Comparison of ENCODE assay signal across 23 cellular contexts in the genomic region with DNA sequence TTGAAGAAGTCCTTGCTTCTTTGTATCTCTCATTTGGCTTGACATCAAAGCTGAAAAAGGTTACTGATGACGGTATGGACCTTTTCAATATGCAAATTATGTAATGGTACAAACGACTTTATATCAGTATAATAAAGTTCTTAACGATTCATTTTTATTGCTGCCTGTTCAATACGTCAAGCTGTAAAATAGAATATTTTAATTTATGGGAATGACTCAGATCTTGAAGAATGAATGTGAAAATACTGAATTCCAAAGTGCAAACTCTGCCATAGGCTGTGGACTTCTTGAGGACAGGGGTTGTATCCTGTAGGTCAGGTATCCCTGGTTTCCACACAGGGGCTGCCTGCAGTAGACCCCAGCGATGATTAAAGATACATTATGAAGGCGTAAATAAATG.
DNase-seq lines count a peak whose midpoint lies in the region; ATAC-seq and TF ChIP-seq lines count a peak whose summit lies in the region.
"Had no signal": no experiment of that assay in that cellular context is flagged by ENCODE, and none has a peak within 500 bp of the region (broad histone marks: within the 10 kb centered on the region; RNA-seq: fewer than 3 reads in every experiment).

No MANE protein-coding gene starts in this region.

- H4K20me1 ChIP-seq in osteoblast (ENCODE audit: insufficient read depth, low read length) = no peaks in the 10 kb centered on the region

- H3K27ac Mint-ChIP-seq in HFFc6 = peak overlapping the region; percentile 78
- H3K27ac Mint-ChIP-seq: activated B cell treated with CpG ODN at 0.5 μM for 24 hours, neural progenitor cell, progenitor cell of endocrine pancreas had no signal

- no peaks in the 10 kb centered on the region for H3K9me3 Mint-ChIP-seq in HFFc6
- H3K9me3 Mint-ChIP-seq: activated B cell treated with CpG ODN at 0.5 μM for 24 hours, neural progenitor cell had no signal

- no peaks in the 10 kb centered on the region for H3K27me3 ChIP-seq in osteoblast (ENCODE audit: insufficient read depth, low read length)
- H3K27me3 ChIP-seq: neural progenitor cell, tibial artery had no signal

- no peak for TF ChIP-seq CTCF in HFFc6 (IDR thresholded peaks at IDR 0.05)
- TF ChIP-seq CTCF in osteoblast (IDR thresholded peaks at IDR 0.05; ENCODE audit: extremely low read depth, low read depth, low read length) = no peak

- H3K27ac ChIP-seq in osteoblast (ENCODE audit: low read depth, low read length) = peak overlapping the region; percentile 71
- H3K27ac ChIP-seq: neural progenitor cell, tibial artery had no signal

- peak overlapping the region; percentile 40 for H3K4me3 Mint-ChIP-seq in HFFc6
- H3K4me3 Mint-ChIP-seq: activated B cell treated with CpG ODN at 0.5 μM for 24 hours, neural progenitor cell had no signal

- no peak overlapping the region for H2AFZ ChIP-seq in osteoblast (ENCODE audit: low read length)
- H2AFZ ChIP-seq: neural progenitor cell had no signal

- no peak overlapping the region for H3K4me3 ChIP-seq in osteoblast (ENCODE audit: insufficient read depth, low read length)
- H3K4me3 ChIP-seq: neural progenitor cell, tibial artery had no signal

- H3K36me3 ChIP-seq in osteoblast (ENCODE audit: insufficient read depth, low read length) = no peaks in the 10 kb centered on the region

- H3K9me3 ChIP-seq in osteoblast (ENCODE audit: low read depth, low read length) = no peaks in the 10 kb centered on the region
- H3K9me3 ChIP-seq: tibial artery had no signal

- no peaks in the 10 kb centered on the region for H3K36me3 Mint-ChIP-seq in HFFc6 (ENCODE audit: low read depth)
- H3K36me3 Mint-ChIP-seq: neural progenitor cell had no signal

- H3K4me1 Mint-ChIP-seq in HFFc6 (ENCODE audit: low read depth) = peaks cover 39% of the 10 kb centered on the region
- H3K4me1 Mint-ChIP-seq: neural progenitor cell had no signal

- DNase-seq in EH (ENCODE audit: low read depth) (peak; percentile 51), HFFc6 (peak; percentile 10), astrocyte of the hippocampus (ENCODE audit: low read depth, low spot score) (peak; percentile 36), osteoblast (ENCODE audit: insufficient read length, low spot score, missing footprints) (no peak), amniotic stem cell (lab: John Stamatoyannopoulos, UW) (no peak), NCI-H2227 (lab: John Stamatoyannopoulos, UW; ENCODE audit: unreplicated experiment) (no peak)
- DNase-seq: activated B cell treated with CpG ODN at 0.5 μM for 24 hours; activated CD4-positive, alpha-beta T cell treated with anti-CD3 and anti-CD28 coated beads, Interleukin-2, amount 50 U/mL, for 48 hours; activated naive CD4-positive, alpha-beta T cell; activated T-cell treated with anti-CD3 and anti-CD28 coated beads, Interleukin-2, amount 50 U/mL, for 1 hour; AML-193; effector memory CD4-positive, alpha-beta T cell; HCEC 1CT; left ventricle myocardium superior; NCI-H1417 treated with DMSO at 0.1 percent for 48 hours; NCI-H774; OCI-M1; stimulated activated naive CD4-positive, alpha-beta T cell treated with Interleukin-2 at 50 U/mL for 16 hours; tibial artery had no signal

- H3K4me1 ChIP-seq in osteoblast (ENCODE audit: insufficient read depth, low read length) = peaks cover 27% of the 10 kb centered on the region
- H3K4me1 ChIP-seq: tibial artery had no signal

- peak overlapping the region; percentile 40 for H3K4me2 ChIP-seq in osteoblast (ENCODE audit: insufficient read depth, low read length)
- H3K4me2 ChIP-seq: neural progenitor cell had no signal

- no peaks in the 10 kb centered on the region for H3K27me3 Mint-ChIP-seq in HFFc6 (ENCODE audit: insufficient read depth)
- H3K27me3 Mint-ChIP-seq: activated B cell treated with CpG ODN at 0.5 μM for 24 hours, progenitor cell of endocrine pancreas had no signal

- no peak for ATAC-seq in GM21717 (IDR thresholded peaks at IDR 0.05; ENCODE audit: unreplicated experiment)
- ATAC-seq: HepG2 had no signal

- H3K79me2 ChIP-seq in osteoblast (ENCODE audit: insufficient read depth, low read length) = no peaks in the 10 kb centered on the region

Comparison
In these comparisons a context has a peak if more than half of its experiments do, and no peak if none do; other contexts are left out.
1. DNase-seq: peak in EH (single experiment), HFFc6 (single experiment) and astrocyte of the hippocampus (single experiment); none in osteoblast (single experiment), amniotic stem cell (single experiment) and NCI-H2227 (single experiment).